ENCODE assay signal across 22 cellular contexts in genomic region chr6:158924499-158925455, GRCh38.
"Had no signal": no experiment of that assay in that cellular context is flagged by ENCODE, and none has a peak within 500 bp of the region (broad histone marks: within the 10 kb centered on the region; RNA-seq: fewer than 3 reads in every experiment).

No MANE protein-coding gene starts in this region.

- ATAC-seq: effector memory CD8-positive, alpha-beta T cell; sciatic nerve; stimulated activated naive B cell treated with anti-CD40 and anti-IgM and Interleukin-4, amounts not matched to agents 10 μg/mL and 1 μg/mL and 100 μg/mL, for 72 hours had no signal

- FAIRE-seq: astrocyte had no signal

- H3K4me1 ChIP-seq: adrenal gland, esophagus muscularis mucosa, upper lobe of left lung had no signal

- H3K9me3 ChIP-seq: adrenal gland, esophagus muscularis mucosa, left ventricle myocardium inferior, neutrophil, upper lobe of left lung had no signal

- DNase-seq: activated gamma-delta T cell treated with Interleukin-2 at 50 U/mL for 16 hours; activated T-cell treated with anti-CD3 and anti-CD28 coated beads, Interleukin-2, amount 50 U/mL, for 1 hour; adrenal gland; central memory CD4-positive, alpha-beta T cell; effector memory CD8-positive, alpha-beta T cell; kidney glomerular epithelial cell; left ventricle myocardium inferior; posterior cingulate gyrus; small intestine; stimulated activated CD4-positive, alpha-beta T cell treated with anti-CD3 and anti-CD28 coated beads, Interleukin-2, amount 100 ng/mL, for 48 hours; stimulated activated CD8-positive, alpha-beta memory T cell treated with anti-CD3 and anti-CD28 coated beads, Interleukin-4, amount 100 ng/mL, for 48 hours; stimulated activated naive B cell treated with anti-CD40 and anti-IgM and Interleukin-4, amounts not matched to agents 10 μg/mL and 1 μg/mL and 100 μg/mL, for 72 hours; T-helper 1 cell; upper lobe of left lung had no signal

- H3K4me3 Mint-ChIP-seq: activated naive CD8-positive, alpha-beta T cell; effector memory CD8-positive, alpha-beta T cell; mesothelial cell of epicardium; nephron; stimulated activated naive B cell treated with anti-CD40 and anti-IgM and Interleukin-4, amounts not matched to agents 10 μg/mL and 1 μg/mL and 100 μg/mL, for 72 hours had no signal

- H3K36me3 Mint-ChIP-seq: activated naive CD8-positive, alpha-beta T cell; mesothelial cell of epicardium; stimulated activated naive B cell treated with anti-CD40 and anti-IgM and Interleukin-4, amounts not matched to agents 10 μg/mL and 1 μg/mL and 100 μg/mL, for 72 hours had no signal

- H3K4me3 ChIP-seq: adrenal gland, dorsolateral prefrontal cortex, esophagus muscularis mucosa, left ventricle myocardium inferior, upper lobe of left lung had no signal

- H3K9me3 Mint-ChIP-seq: effector memory CD8-positive, alpha-beta T cell had no signal

- H3K27me3 Mint-ChIP-seq: activated naive CD8-positive, alpha-beta T cell; effector memory CD8-positive, alpha-beta T cell; stimulated activated naive B cell treated with anti-CD40 and anti-IgM and Interleukin-4, amounts not matched to agents 10 μg/mL and 1 μg/mL and 100 μg/mL, for 72 hours had no signal

- H3K27ac Mint-ChIP-seq: activated naive CD8-positive, alpha-beta T cell; nephron; stimulated activated naive B cell treated with anti-CD40 and anti-IgM and Interleukin-4, amounts not matched to agents 10 μg/mL and 1 μg/mL and 100 μg/mL, for 72 hours had no signal

- H3K27me3 ChIP-seq: adrenal gland, dorsolateral prefrontal cortex, esophagus muscularis mucosa, neutrophil, upper lobe of left lung had no signal

- H3K27ac ChIP-seq: adrenal gland, dorsolateral prefrontal cortex, esophagus muscularis mucosa, left ventricle myocardium inferior, neutrophil, upper lobe of left lung had no signal

- H3K36me3 ChIP-seq: adrenal gland, esophagus muscularis mucosa, left ventricle myocardium inferior, neutrophil, upper lobe of left lung had no signal

- H3K4me1 Mint-ChIP-seq: nephron had no signal
